Comparison of ENCODE assay signal across 18 cellular contexts in the genomic region with DNA sequence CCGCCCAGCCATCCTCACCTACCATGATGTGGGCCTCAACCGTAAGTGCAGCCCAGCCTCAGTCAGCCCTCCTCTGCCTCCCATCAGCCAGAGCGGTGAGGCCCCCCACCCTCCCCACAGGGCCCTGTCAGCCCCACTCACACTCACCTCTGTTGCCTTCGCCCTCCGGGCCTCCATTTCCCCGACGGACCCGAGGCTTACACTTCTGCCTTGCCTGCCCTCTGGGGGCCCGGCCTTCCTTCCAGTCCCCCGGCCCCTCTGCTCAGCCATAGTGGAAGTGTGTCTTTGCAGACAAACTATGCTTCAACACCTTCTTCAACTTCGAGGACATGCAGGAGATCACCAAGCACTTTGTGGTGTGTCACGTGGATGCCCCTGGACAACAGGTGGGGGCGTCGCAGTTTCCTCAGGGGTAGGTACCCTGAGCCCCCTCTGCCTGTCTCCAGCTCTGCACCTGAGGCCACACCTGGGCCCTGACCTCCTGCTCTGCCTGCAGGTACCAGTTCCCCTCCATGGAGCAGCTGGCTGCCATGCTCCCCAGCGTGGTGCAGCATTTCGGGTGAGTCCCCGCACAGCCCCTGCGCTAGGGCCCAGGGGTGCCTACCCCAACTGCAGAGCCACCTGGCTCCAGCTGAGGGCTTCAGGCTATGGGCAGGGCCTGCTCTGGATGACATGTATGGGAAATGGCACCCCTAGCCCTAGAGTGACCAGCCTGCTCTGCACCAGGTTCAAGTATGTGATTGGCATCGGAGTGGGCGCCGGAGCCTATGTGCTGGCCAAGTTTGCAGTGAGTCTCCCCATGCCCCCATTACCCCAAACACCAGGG. TPM values are rescaled to one million over a fixed set of nuclear protein-coding genes. Genes with fewer than 3 reads are reported as not detected.
DNase-seq lines count a peak whose midpoint lies in the region; ATAC-seq and TF ChIP-seq lines count a peak whose summit lies in the region.
"Had no signal": no experiment of that assay in that cellular context is flagged by ENCODE, and none has a peak within 500 bp of the region (broad histone marks: within the 10 kb centered on the region; RNA-seq: fewer than 3 reads in every experiment).

No MANE protein-coding gene starts in this region.

- H3K36me3 ChIP-seq in lower lobe of right lung, result no peaks in the 10 kb centered on the region

- H3K36me3 Mint-ChIP-seq in T-helper 2 cell treated with Interferon-gamma antibody and Interleukin-4, amounts not matched to agents 5 μg/mL and 100 μg/mL, for 36 hours (ENCODE audit: low read depth), result no peaks in the 10 kb centered on the region

- H3K27me3 ChIP-seq in lower lobe of right lung (ENCODE audit: low read depth), result peaks cover 33% of the 10 kb centered on the region
- H3K27me3 ChIP-seq: BE2C had no signal

- DNase-seq in activated CD8-positive, alpha-beta memory T cell treated with anti-CD3 and anti-CD28 coated beads, Interleukin-2, amount 50 U/mL, for 48 hours, result peak; percentile 28
- DNase-seq in activated CD8-positive, alpha-beta memory T cell treated with anti-CD3 and anti-CD28 coated beads, Interleukin-2, amount 50 U/mL, for 4 hours, result no peak
- DNase-seq in lower lobe of right lung (peak; percentile 34), NCI-H187 treated with DMSO at 0.1 percent for 48 hours (lab: John Stamatoyannopoulos, UW) (no peak), UCSD-AML1 (lab: John Stamatoyannopoulos, UW; ENCODE audit: unreplicated experiment) (no peak)
- DNase-seq in stimulated activated CD8-positive, alpha-beta memory T cell treated with anti-CD3 and anti-CD28 coated beads, Interleukin-4, amount 100 ng/mL, for 48 hours, result peak; percentile 18
- DNase-seq in T-helper 2 cell treated with Interferon-gamma antibody and Interleukin-4, amounts not matched to agents 5 μg/mL and 100 μg/mL, for 36 hours (ENCODE audit: low spot score), result no peak
- DNase-seq: 8988T; BE2C; EL; NCI-H1930; NCI-H2171; NCI-H446; NK-92 treated with Interleukin-12 subunit alpha and Interleukin-12 subunit beta, amount 100 ng/mL, for 24 hours; PC-3 had no signal

- no peak overlapping the region for H3K4me3 Mint-ChIP-seq in T-helper 2 cell treated with Interferon-gamma antibody and Interleukin-4, amounts not matched to agents 5 μg/mL and 100 μg/mL, for 36 hours
- H3K4me3 Mint-ChIP-seq: CD4-positive, alpha-beta T cell had no signal

- no peak overlapping the region for H3K27ac ChIP-seq in lower lobe of right lung
- H3K27ac ChIP-seq: RWPE1 had no signal

- peak; percentile 7; the same call in 1 of the 2 replicates for TF ChIP-seq POLR2A in Raji (IDR thresholded peaks at IDR 0.05; ENCODE audit: insufficient read depth, low read depth, low read length)

- H3K27ac Mint-ChIP-seq in T-helper 2 cell treated with Interferon-gamma antibody and Interleukin-4, amounts not matched to agents 5 μg/mL and 100 μg/mL, for 36 hours, result no peak overlapping the region
- H3K27ac Mint-ChIP-seq: CD4-positive, alpha-beta T cell had no signal

- TF ChIP-seq CTCF in lower lobe of right lung (IDR thresholded peaks at IDR 0.05), result no peak

- no peaks in the 10 kb centered on the region for H3K9me3 Mint-ChIP-seq in T-helper 2 cell treated with Interferon-gamma antibody and Interleukin-4, amounts not matched to agents 5 μg/mL and 100 μg/mL, for 36 hours
- H3K9me3 Mint-ChIP-seq: CD4-positive, alpha-beta T cell had no signal

- H3K4me3 ChIP-seq in lower lobe of right lung, result no peak overlapping the region

- H3K27me3 Mint-ChIP-seq in T-helper 2 cell treated with Interferon-gamma antibody and Interleukin-4, amounts not matched to agents 5 μg/mL and 100 μg/mL, for 36 hours (ENCODE audit: low read depth), result peaks cover 2% of the 10 kb centered on the region

- intact Hi-C loops in lower lobe of right lung (cut with DNase I), result no loop called here

- H3K4me1 ChIP-seq in lower lobe of right lung, result peaks cover 10% of the 10 kb centered on the region

- peaks cover 4% of the 10 kb centered on the region for H3K4me1 Mint-ChIP-seq in T-helper 2 cell treated with Interferon-gamma antibody and Interleukin-4, amounts not matched to agents 5 μg/mL and 100 μg/mL, for 36 hours (ENCODE audit: low read depth)

- H3K9me3 ChIP-seq in lower lobe of right lung, result no peaks in the 10 kb centered on the region
- H3K9me3 ChIP-seq: BE2C had no signal

- ATAC-seq in lower lobe of right lung, result no peak
- ATAC-seq: PC-3 had no signal

RNA-seq across cellular contexts. Expression of a gene that starts 4.1 kb away (rescaled TPM):
- total RNA-seq in lower lobe of right lung, result 47.9 TPM

RNA-seq across cellular contexts. Expression of a gene that starts 11.2 kb away (rescaled TPM):
- 17.3 TPM for total RNA-seq in lower lobe of right lung

Comparison
In these comparisons a context has a peak if more than half of its experiments do, and no peak if none do; other contexts are left out.
1. DNase-seq: peak in activated CD8-positive, alpha-beta memory T cell treated with anti-CD3 and anti-CD28 coated beads, Interleukin-2, amount 50 U/mL, for 48 hours (single experiment), lower lobe of right lung (single experiment) and stimulated activated CD8-positive, alpha-beta memory T cell treated with anti-CD3 and anti-CD28 coated beads, Interleukin-4, amount 100 ng/mL, for 48 hours (single experiment); none in activated CD8-positive, alpha-beta memory T cell treated with anti-CD3 and anti-CD28 coated beads, Interleukin-2, amount 50 U/mL, for 4 hours (single experiment), NCI-H187 treated with DMSO at 0.1 percent for 48 hours (single experiment), UCSD-AML1 (single experiment) and T-helper 2 cell treated with Interferon-gamma antibody and Interleukin-4, amounts not matched to agents 5 μg/mL and 100 μg/mL, for 36 hours (single experiment).